In genomic region chr9:98927724-98928123, GRCh38 we compare ENCODE assay signal across 29 cellular contexts. TPM values are rescaled to one million over a fixed set of nuclear protein-coding genes. Genes with fewer than 3 reads are reported as not detected.
"Had no signal": no experiment of that assay in that cellular context is flagged by ENCODE, and none has a peak within 500 bp of the region (broad histone marks: within the 10 kb centered on the region; RNA-seq: fewer than 3 reads in every experiment).

No MANE protein-coding gene starts in this region.

- H3K36me3 Mint-ChIP-seq: activated naive CD4-positive, alpha-beta T cell treated with anti-CD3 and anti-CD28 coated beads, Interleukin-2, amount 10 ng/mL, durations not matched to agents 7 days and 5 days; activated naive CD8-positive, alpha-beta T cell treated with anti-CD3 and anti-CD28 coated beads, Interleukin-2, amount 10 ng/mL, durations not matched to agents 7 days and 5 days; naive B cell had no signal

- H3K4me3 ChIP-seq: breast epithelium, esophagus muscularis mucosa, heart right ventricle, suprapubic skin, tibial artery, upper lobe of right lung had no signal

- H3K9me3 ChIP-seq: breast epithelium, esophagus muscularis mucosa, heart right ventricle, suprapubic skin, tibial artery, upper lobe of right lung had no signal

- H2AFZ ChIP-seq: parathyroid adenoma had no signal

- H3K9me3 Mint-ChIP-seq: activated naive CD4-positive, alpha-beta T cell treated with anti-CD3 and anti-CD28 coated beads, Interleukin-2, amount 10 ng/mL, durations not matched to agents 7 days and 5 days; activated naive CD8-positive, alpha-beta T cell treated with anti-CD3 and anti-CD28 coated beads, Interleukin-2, amount 10 ng/mL, durations not matched to agents 7 days and 5 days; activated T-helper 1 cell treated with anti-CD3 and anti-CD28 coated beads, Interleukin-12 subunit alpha, Interleukin-12 subunit beta, Interleukin-2, Interleukin-4 antibody, amounts not matched to agents 30 ng/mL and 10 ng/mL and 1 ng/mL, durations not matched to agents 14 hours and 24 hours and 36 hours; dendritic cell treated with granulocyte-macrophage colony-stimulating factor and Interleukin-4, amounts not matched to agents 40 ng/mL and 50 ng/mL, for 4 days; naive B cell had no signal

- DNase-seq: activated CD4-positive, alpha-beta T cell treated with anti-CD3 and anti-CD28 coated beads for 48 hours; activated CD4-positive, alpha-beta T cell treated with anti-CD3 and anti-CD28 coated beads, Interleukin-2, amount 50 U/mL, for 48 hours; activated CD8-positive, alpha-beta memory T cell treated with anti-CD3 and anti-CD28 coated beads for 24 hours; activated gamma-delta T cell; activated naive CD4-positive, alpha-beta T cell treated with anti-CD3 and anti-CD28 coated beads, Interleukin-2, amount 10 ng/mL, durations not matched to agents 7 days and 5 days; activated naive CD8-positive, alpha-beta T cell treated with anti-CD3 and anti-CD28 coated beads, Interleukin-2, amount 10 ng/mL, durations not matched to agents 7 days and 5 days; amniotic stem cell; central memory CD4-positive, alpha-beta T cell; foreskin keratinocyte; heart right ventricle; left cardiac atrium; mammary epithelial cell; naive B cell; occipital lobe; right cardiac atrium; stimulated activated naive CD4-positive, alpha-beta T cell; T-helper 1 cell; tibial artery; upper lobe of right lung had no signal

- H3K36me3 ChIP-seq: breast epithelium, esophagus muscularis mucosa, heart right ventricle, suprapubic skin, tibial artery, upper lobe of right lung had no signal

- H3K27ac ChIP-seq: breast epithelium, esophagus muscularis mucosa, foreskin keratinocyte, heart right ventricle, parathyroid adenoma, suprapubic skin, tibial artery, upper lobe of right lung, VCaP had no signal

- H3K4me3 Mint-ChIP-seq: activated naive CD4-positive, alpha-beta T cell treated with anti-CD3 and anti-CD28 coated beads, Interleukin-2, amount 10 ng/mL, durations not matched to agents 7 days and 5 days; activated naive CD8-positive, alpha-beta T cell treated with anti-CD3 and anti-CD28 coated beads, Interleukin-2, amount 10 ng/mL, durations not matched to agents 7 days and 5 days; activated T-helper 1 cell treated with anti-CD3 and anti-CD28 coated beads, Interleukin-12 subunit alpha, Interleukin-12 subunit beta, Interleukin-2, Interleukin-4 antibody, amounts not matched to agents 30 ng/mL and 10 ng/mL and 1 ng/mL, durations not matched to agents 14 hours and 24 hours and 36 hours; dendritic cell treated with granulocyte-macrophage colony-stimulating factor and Interleukin-4, amounts not matched to agents 40 ng/mL and 50 ng/mL, for 4 days; naive B cell had no signal

- ATAC-seq: activated CD4-positive, CD25-positive, alpha-beta regulatory T cell treated with anti-CD3 and anti-CD28 coated beads, Interleukin-2, amount 50 U/mL, for 24 hours; foreskin keratinocyte; heart right ventricle; left cardiac atrium; right cardiac atrium; upper lobe of right lung had no signal

- H3K4me1 ChIP-seq: breast epithelium, foreskin keratinocyte, parathyroid adenoma, suprapubic skin had no signal

- H3K79me2 ChIP-seq: parathyroid adenoma had no signal

- H3K27me3 ChIP-seq: breast epithelium, esophagus muscularis mucosa, heart right ventricle, tibial artery, upper lobe of right lung had no signal

- H3K27ac Mint-ChIP-seq: activated naive CD4-positive, alpha-beta T cell treated with anti-CD3 and anti-CD28 coated beads, Interleukin-2, amount 10 ng/mL, durations not matched to agents 7 days and 5 days; activated naive CD8-positive, alpha-beta T cell treated with anti-CD3 and anti-CD28 coated beads, Interleukin-2, amount 10 ng/mL, durations not matched to agents 7 days and 5 days; activated T-helper 1 cell treated with anti-CD3 and anti-CD28 coated beads, Interleukin-12 subunit alpha, Interleukin-12 subunit beta, Interleukin-2, Interleukin-4 antibody, amounts not matched to agents 30 ng/mL and 10 ng/mL and 1 ng/mL, durations not matched to agents 14 hours and 24 hours and 36 hours; dendritic cell treated with granulocyte-macrophage colony-stimulating factor and Interleukin-4, amounts not matched to agents 40 ng/mL and 50 ng/mL, for 4 days; naive B cell had no signal

RNA-seq across cellular contexts. Expression of gene COL15A1, which starts 16.0 kb away (rescaled TPM):
- total RNA-seq: foreskin keratinocyte, pulmonary artery endothelial cell had no signal
- polyA plus RNA-seq: keratinocyte, mammary epithelial cell had no signal
